24 cellular contexts compared by ENCODE assay signal in genomic region chr4:94435874-94436273, GRCh38. TPM values are rescaled to one million over a fixed set of nuclear protein-coding genes. Genes with fewer than 3 reads are reported as not detected.
DNase-seq lines count a peak whose midpoint lies in the region; ATAC-seq, FAIRE-seq and TF ChIP-seq lines count a peak whose summit lies in the region.
"Had no signal": no experiment of that assay in that cellular context is flagged by ENCODE, and none has a peak within 500 bp of the region (broad histone marks: within the 10 kb centered on the region; RNA-seq: fewer than 3 reads in every experiment).

No MANE protein-coding gene starts in this region.

- peaks cover 6% of the 10 kb centered on the region for H3K4me1 ChIP-seq in HepG2 (ENCODE audit: insufficient read depth, low read length)
- no peaks in the 10 kb centered on the region for H3K4me1 ChIP-seq in right lobe of liver
- H3K4me1 ChIP-seq in H1 (replicated peaks in 1 of 4; ENCODE audit: control insufficient read depth in 3 of 4, insufficient read depth in 4 of 4, low read length in 3 of 4), result no peaks in the 10 kb centered on the region
- H3K4me1 ChIP-seq in mesendoderm (ENCODE audit: control insufficient read depth, low read depth, low read length), result no peaks in the 10 kb centered on the region
- no peaks in the 10 kb centered on the region for H3K4me1 ChIP-seq in kidney (ENCODE audit: control insufficient read depth in 1 of 2, insufficient read depth in 1 of 2, low read depth in 1 of 2, low read length in 2 of 2)

- no peak overlapping the region for H3K27ac ChIP-seq in HepG2 (ENCODE audit: extremely low read length, insufficient read depth, low read length)
- no peak overlapping the region for H3K27ac ChIP-seq in right lobe of liver
- peak overlapping the region; percentile 27; the same call in 1 of the 2 replicates for H3K27ac ChIP-seq in VCaP
- H3K27ac ChIP-seq in H1 (ENCODE audit: low read depth, low read length), result no peak overlapping the region
- no peak overlapping the region for H3K27ac ChIP-seq in mesendoderm (ENCODE audit: low read depth, low read length)
- H3K27ac ChIP-seq in kidney (ENCODE audit: low read depth in 2 of 2, low read length in 2 of 2), result no peak overlapping the region
- H3K27ac ChIP-seq: 22Rv1; BLaER1 treated with 17β-estradiol and CSF1 and Interleukin-3, amounts not matched to agents 10 nM and 100 nM; GM23248 had no signal

- H3K4me3 ChIP-seq in HepG2 (replicated peaks in 1 of 3; ENCODE audit: insufficient read depth in 1 of 3, low read depth in 2 of 3, low read length in 3 of 3) (no peak overlapping the region), right lobe of liver (no peak overlapping the region), H1 (ENCODE audit: extremely low read depth in 1 of 4, insufficient read depth in 2 of 4, low read depth in 3 of 4, low read length in 4 of 4) (no peak overlapping the region), mesendoderm (ENCODE audit: low read length) (no peak overlapping the region), kidney (ENCODE audit: low read length in 2 of 2) (no peak overlapping the region)
- H3K4me3 ChIP-seq: BLaER1 treated with 17β-estradiol and CSF1 and Interleukin-3, amounts not matched to agents 10 nM and 100 nM; GM12878; GM23248 had no signal

- H2BK15ac ChIP-seq in H1 (ENCODE audit: low read length), result no peak overlapping the region
- H2BK15ac ChIP-seq in mesendoderm (replicated peaks; ENCODE audit: low read depth), result no peak overlapping the region

- H2AK5ac ChIP-seq in H1 (ENCODE audit: low read depth, low read length) (no peak overlapping the region), mesendoderm (ENCODE audit: low read length) (no peak overlapping the region)

- no peak for TF ChIP-seq POLR2A in HepG2 (IDR thresholded peaks at IDR 0.05; ENCODE audit: insufficient read depth in 1 of 2, low read depth in 2 of 2, low read length in 2 of 2)
- TF ChIP-seq POLR2A in right lobe of liver (IDR thresholded peaks at IDR 0.05), result no peak
- no peak for TF ChIP-seq POLR2A in H1 (IDR thresholded peaks at IDR 0.05; ENCODE audit: control extremely low read depth in 1 of 2, low read depth in 2 of 2, low read length in 2 of 2)

- ATAC-seq in HepG2, result no peak
- ATAC-seq in right lobe of liver, result no peak
- ATAC-seq in HG03280 (IDR thresholded peaks at IDR 0.05; ENCODE audit: unreplicated experiment), result no peak
- ATAC-seq: GM12878, HCT116 had no signal

- H3K14ac ChIP-seq in H1 (ENCODE audit: insufficient read length), result no peak overlapping the region

- H2BK5ac ChIP-seq in H1 (ENCODE audit: low read depth, low read length) (no peak overlapping the region), mesendoderm (ENCODE audit: low read length) (no peak overlapping the region)

- DNase-seq in HepG2 (ENCODE audit: low spot score) (no peak), right lobe of liver (no peak), H1 (ENCODE audit: low read depth in 1 of 2, low spot score in 2 of 2) (no peak), mesendoderm (peak; percentile 58), activated gamma-delta T cell treated with Interleukin-2 at 50 U/mL for 16 hours (no peak), kidney (no peak)
- DNase-seq: CD4-positive, alpha-beta T cell; CD8-positive, alpha-beta memory T cell; DMS 273 treated with DMSO at 0.1 percent for 48 hours; DMS79; EL; GDM1; GM23248; H9; HFFc6 had no signal

- H2BK20ac ChIP-seq in H1 (ENCODE audit: low read length), result no peak overlapping the region

- H3K23ac ChIP-seq in H1 (ENCODE audit: insufficient read length) (no peak overlapping the region), mesendoderm (ENCODE audit: low read length) (no peak overlapping the region)

- H2BK12ac ChIP-seq in H1 (ENCODE audit: low read depth, low read length), result no peak overlapping the region

- peak overlapping the region; percentile 28 for H2AFZ ChIP-seq in HepG2 (ENCODE audit: low read length)
- no peak overlapping the region for H2AFZ ChIP-seq in H1 (ENCODE audit: low read length)
- H2AFZ ChIP-seq: GM23248 had no signal

- H4K20me1 ChIP-seq in HepG2 (ENCODE audit: insufficient read depth, low read length) (no peaks in the 10 kb centered on the region), H1 (replicated peaks in 1 of 2; ENCODE audit: control insufficient read depth in 1 of 2, insufficient read depth in 2 of 2, low read length in 2 of 2) (no peaks in the 10 kb centered on the region)
- H4K20me1 ChIP-seq: BLaER1 treated with 17β-estradiol and CSF1 and Interleukin-3, amounts not matched to agents 10 nM and 100 nM had no signal

- BruUV-seq in HepG2 (replicated peaks; lab: Mats Ljungman, UMichigan), result no TSS peak

- no peak overlapping the region for H4K5ac ChIP-seq in H1 (ENCODE audit: insufficient read length, low read depth, low read length)
- no peak overlapping the region for H4K5ac ChIP-seq in mesendoderm (ENCODE audit: low read length)

- no peak overlapping the region for H3K18ac ChIP-seq in H1 (ENCODE audit: extremely low read depth, low read length)
- no peak overlapping the region for H3K18ac ChIP-seq in mesendoderm (ENCODE audit: low read length)

- H3K9me3 ChIP-seq in HepG2 (ENCODE audit: low read length) (peaks cover 4% of the 10 kb centered on the region; the same call in 1 of the 2 replicates), right lobe of liver (no peaks in the 10 kb centered on the region), H1 (ENCODE audit: insufficient read depth in 2 of 2, low read depth in 1 of 2, low read length in 1 of 2) (no peaks in the 10 kb centered on the region), kidney (ENCODE audit: control insufficient read depth in 1 of 2, low read length in 2 of 2) (no peaks in the 10 kb centered on the region)
- H3K9me3 ChIP-seq: BLaER1 treated with 17β-estradiol and CSF1 and Interleukin-3, amounts not matched to agents 10 nM and 100 nM had no signal

- no peaks in the 10 kb centered on the region for H3K23me2 ChIP-seq in H1 (ENCODE audit: low read depth, low read length)

- TF ChIP-seq RAD21 in HepG2 (CRISPR knock-in tag; IDR thresholded peaks at IDR 0.05), result no peak
- TF ChIP-seq RAD21 in H1 (IDR thresholded peaks at IDR 0.05 in 1 of 2, conservative IDR thresholded peaks at IDR 0.05 in 1 of 2; ENCODE audit: low read depth in 2 of 2, low read length in 2 of 2), result no peak

- no peak for TF ChIP-seq EP300 in HepG2 (IDR thresholded peaks at IDR 0.05; ENCODE audit: low read depth in 2 of 2, low read length in 2 of 2)
- TF ChIP-seq EP300 in HepG2 (CRISPR knock-in tag; IDR thresholded peaks at IDR 0.05; ENCODE audit: borderline replicate concordance), result no peak
- TF ChIP-seq EP300 in H1 (IDR thresholded peaks at IDR 0.05; ENCODE audit: borderline replicate concordance in 1 of 2, low read depth in 2 of 2, low read length in 2 of 2), result no peak

- H4K8ac ChIP-seq in H1 (ENCODE audit: extremely low read depth, insufficient read depth, low read length) (no peak overlapping the region), mesendoderm (ENCODE audit: low read depth, low read length) (no peak overlapping the region)

- H3K36me3 ChIP-seq in HepG2 (replicated peaks in 1 of 2; ENCODE audit: control insufficient read depth in 1 of 2, insufficient read depth in 2 of 2, low read length in 2 of 2) (no peaks in the 10 kb centered on the region), right lobe of liver (no peaks in the 10 kb centered on the region), H1 (ENCODE audit: control insufficient read depth in 2 of 4, insufficient read depth in 4 of 4, low read length in 3 of 4) (no peaks in the 10 kb centered on the region), mesendoderm (ENCODE audit: control insufficient read depth, insufficient read depth, low read length) (no peaks in the 10 kb centered on the region), kidney (ENCODE audit: control insufficient read depth in 1 of 2, insufficient read depth in 2 of 2, low read length in 2 of 2) (no peaks in the 10 kb centered on the region)
- H3K36me3 ChIP-seq: BLaER1 treated with 17β-estradiol and CSF1 and Interleukin-3, amounts not matched to agents 10 nM and 100 nM had no signal

- H3K4me2 ChIP-seq in HepG2 (ENCODE audit: low read depth, low read length) (no peak overlapping the region), H1 (ENCODE audit: insufficient read depth in 1 of 2, low read depth in 2 of 2, low read length in 2 of 2) (no peak overlapping the region), mesendoderm (ENCODE audit: low read length) (no peak overlapping the region)
- H3K4me2 ChIP-seq: BLaER1 treated with 17β-estradiol and CSF1 and Interleukin-3, amounts not matched to agents 10 nM and 100 nM had no signal

- POLR2A ChIA-PET in HepG2 (lab: Yijun Ruan, JAX), result no interaction called here
- POLR2A ChIA-PET in H1 (lab: Charles Lee; ENCODE audit: partially characterized antibody), result no interaction called here

- H3K79me2 ChIP-seq in HepG2 (ENCODE audit: insufficient read depth, low read length), result no peaks in the 10 kb centered on the region
- H3K79me2 ChIP-seq in H1 (ENCODE audit: control insufficient read depth in 1 of 2, insufficient read depth in 2 of 2, low read length in 2 of 2), result no peaks in the 10 kb centered on the region
- H3K79me2 ChIP-seq in mesendoderm (ENCODE audit: control insufficient read depth, insufficient read depth, low read length), result no peaks in the 10 kb centered on the region

- TF ChIP-seq CTCF in HepG2 (CRISPR knock-in tag; IDR thresholded peaks at IDR 0.05), result no peak
- TF ChIP-seq CTCF in right lobe of liver (IDR thresholded peaks at IDR 0.05), result no peak
- TF ChIP-seq CTCF in VCaP (conservative IDR thresholded peaks at IDR 0.05), result no peak
- TF ChIP-seq CTCF in H1 (IDR thresholded peaks at IDR 0.05; ENCODE audit: control extremely low read depth in 1 of 3, insufficient read depth in 1 of 3, low read depth in 1 of 3, low read length in 3 of 3), result no peak
- no peak for TF ChIP-seq CTCF in kidney (IDR thresholded peaks at IDR 0.05; ENCODE audit: borderline replicate concordance, extremely low read depth, insufficient read depth)

- H3K56ac ChIP-seq in H1 (replicated peaks; ENCODE audit: insufficient read length, low read depth, low read length), result no peak overlapping the region
- H3K56ac ChIP-seq in mesendoderm (ENCODE audit: low read length), result no peak overlapping the region

- H3K79me1 ChIP-seq in H1 (ENCODE audit: low read depth, low read length) (no peaks in the 10 kb centered on the region), mesendoderm (ENCODE audit: low read length) (no peaks in the 10 kb centered on the region)

- intact Hi-C loops in HepG2 (cut with micrococcal nuclease; ENCODE audit: unreplicated experiment) (no loop called here), right lobe of liver (cut with DNase I) (no loop called here), kidney (cut with DNase I) (no loop called here)

- CTCF ChIA-PET in HepG2 (lab: Yijun Ruan, JAX; ENCODE audit: low intra/inter-chr PET ratio, low total read pairs) (no interaction called here), H1 (lab: Charles Lee; ENCODE audit: partially characterized antibody) (interaction anchor here (1.4 kb wide), 1 partner anchor 29 kb away, joined by 6 read pairs; no protein-coding TSS in a partner anchor)

- H4K91ac ChIP-seq in H1 (replicated peaks; ENCODE audit: insufficient read length, low read length), result no peak overlapping the region

- H2BK120ac ChIP-seq in H1 (replicated peaks; ENCODE audit: low read depth, low read length), result no peak overlapping the region
- H2BK120ac ChIP-seq in mesendoderm (ENCODE audit: low read depth, low read length), result no peak overlapping the region

- FAIRE-seq in HepG2 (lab: Jason Lieb, UNC) (no peak), H1 (lab: Jason Lieb, UNC) (peak; percentile 19), kidney (lab: Jason Lieb, UNC) (no peak)
- FAIRE-seq: A204.1, D721Med, GM12878, GM19239 had no signal

- in situ Hi-C loops in HepG2 (cut with HindIII; ENCODE audit: extremely low pct_ligation_motif_present, low pct_unique_long_range_greater_than_20kb), result no loop called here

- H3K27me3 ChIP-seq in HepG2 (ENCODE audit: control insufficient read depth in 1 of 2, insufficient read depth in 2 of 2, low read length in 2 of 2), result no peaks in the 10 kb centered on the region
- H3K27me3 ChIP-seq in right lobe of liver, result no peaks in the 10 kb centered on the region
- H3K27me3 ChIP-seq in H1 (replicated peaks in 1 of 4; ENCODE audit: control insufficient read depth in 3 of 4, extremely low read depth in 1 of 4, insufficient read depth in 3 of 4, low read length in 3 of 4), result no peaks in the 10 kb centered on the region
- no peaks in the 10 kb centered on the region for H3K27me3 ChIP-seq in mesendoderm (ENCODE audit: insufficient read depth, low read length, poor library complexity)
- H3K27me3 ChIP-seq: BLaER1 treated with 17β-estradiol and CSF1 and Interleukin-3, amounts not matched to agents 10 nM and 100 nM had no signal

- H3K9ac ChIP-seq in HepG2 (ENCODE audit: insufficient read depth, low read depth, low read length), result no peak overlapping the region
- H3K9ac ChIP-seq in H1 (replicated peaks in 1 of 4; ENCODE audit: extremely low read depth in 1 of 4, low read depth in 3 of 4, low read length in 3 of 4), result no peak overlapping the region
- H3K9ac ChIP-seq in mesendoderm (ENCODE audit: low read length), result no peak overlapping the region
- no peak overlapping the region for H3K9ac ChIP-seq in kidney (ENCODE audit: low read length in 2 of 2)
- H3K9ac ChIP-seq: BLaER1 treated with 17β-estradiol and CSF1 and Interleukin-3, amounts not matched to agents 10 nM and 100 nM; GM23248 had no signal

- H3K4ac ChIP-seq in H1 (replicated peaks; ENCODE audit: insufficient read length, low read depth, low read length) (no peak overlapping the region), mesendoderm (ENCODE audit: low read depth, low read length) (no peak overlapping the region)

- 41% methylated on average over 2 of the region's 2 CpGs for WGBS in HepG2 (ENCODE audit: low lambda C conversion rate)
- WGBS in right lobe of liver (ENCODE audit: insufficient coverage, low coverage, low lambda C conversion rate, missing lambda C conversion rate), result 44% methylated on average over 2 of the region's 2 CpGs
- 63% methylated on average over 2 of the region's 2 CpGs; no CpG with 5 or more reads in 1 of the 2 experiments for WGBS in H1 (ENCODE audit: extremely low coverage in 1 of 2, insufficient coverage in 1 of 2, insufficient read length in 1 of 2, insufficient replicate concordance in 2 of 2, low coverage in 1 of 2, low lambda C conversion rate in 2 of 2, missing lambda C conversion rate in 1 of 2), 2 experiments
- WGBS in mesendoderm (ENCODE audit: extremely low coverage, insufficient coverage, low lambda C conversion rate), result no CpG with 5 or more reads among the region's 2 CpGs

RNA-seq across cellular contexts. Expression of gene PDLIM5, which starts 15.9 kb away (rescaled TPM):
- total RNA-seq in HepG2 (2016; rRNA removed; fragmentation: Illumina TruSeq; extraction: Trizol), result 52.8 and 70.2 TPM in 2 replicates
- total RNA-seq in HepG2 (2016; cell fraction: cytosol; rRNA removed; fragmentation: Illumina TruSeq; extraction: Trizol; ENCODE audit: low read depth), result 11.2 and 14.5 TPM in 2 replicates
- 52.2 and 54.1 TPM in 2 replicates for total RNA-seq in HepG2 (2016; cell fraction: insoluble cytoplasmic fraction; rRNA removed; fragmentation: Illumina TruSeq; extraction: Trizol)
- total RNA-seq in HepG2 (2016; cell fraction: membrane; rRNA removed; fragmentation: Illumina TruSeq; extraction: Trizol), result 17.9 and 18.7 TPM in 2 replicates
- total RNA-seq in HepG2 (2016; cell fraction: nucleus; rRNA removed; fragmentation: Illumina TruSeq; extraction: Trizol), result 88.4 and 102 TPM in 2 replicates
- 107 and 119 TPM in 2 replicates for polyA plus RNA-seq in HepG2 (2011; rRNA removed)
- 76.4 TPM in 2 replicates for polyA plus RNA-seq in HepG2 (2011; cell fraction: cytosol; rRNA removed)
- 70.2 and 73.2 TPM in 2 replicates for polyA plus RNA-seq in HepG2 (2011; cell fraction: nucleus; rRNA removed)
- polyA plus RNA-seq in HepG2 (2012), result 49.7 and 51.7 TPM in 2 replicates
- polyA plus RNA-seq in HepG2 (2016; cell fraction: cytosol; fragmentation: Illumina TruSeq; extraction: Trizol; ENCODE audit: low read depth), result 3.8 and 5.4 TPM in 2 replicates
- 43.1 and 47.2 TPM in 2 replicates for polyA plus RNA-seq in HepG2 (2016; cell fraction: insoluble cytoplasmic fraction; fragmentation: Illumina TruSeq; extraction: Trizol; ENCODE audit: low read depth)
- polyA plus RNA-seq in HepG2 (2016; cell fraction: membrane; fragmentation: Illumina TruSeq; extraction: Trizol; ENCODE audit: low read depth), result 10.0 and 10.3 TPM in 2 replicates
- polyA plus RNA-seq in HepG2 (2016; cell fraction: nucleus; fragmentation: Illumina TruSeq; extraction: Trizol; ENCODE audit: insufficient read depth, low read depth), result 37.0 and 39.1 TPM in 2 replicates
- 133 and 288 TPM in 2 replicates for polyA minus RNA-seq in HepG2 (2011; rRNA and poly(A)+ RNA removed; ENCODE audit: low replicate concordance)
- polyA minus RNA-seq in HepG2 (2011; cell fraction: cytosol; rRNA and poly(A)+ RNA removed), result 49.8 and 79.5 TPM in 2 replicates
- 358 and 434 TPM in 2 replicates for polyA minus RNA-seq in HepG2 (2011; cell fraction: nucleus; rRNA and poly(A)+ RNA removed)
- 100 to 1,000 TPM in 3 of 6 experiments, 10 to 100 TPM in 3; 71.9 to 135 (median 101) TPM for total RNA-seq in right lobe of liver
- total RNA-seq in H1 (2021; fragmentation: NEBNext Ultra II Directional; extraction: Animal tissue kit (Norgen Biotek cat#: 25700)), result 58.9 and 62.1 TPM in 2 replicates
- polyA plus RNA-seq in H1 (2011; rRNA removed), result 28.6 and 37.3 TPM in 2 replicates
- polyA plus RNA-seq in H1 (2011; cell fraction: cytosol; rRNA removed), result 35.2 TPM
- 40.5 TPM for polyA plus RNA-seq in H1 (2011; cell fraction: nucleus; rRNA removed)
- polyA plus RNA-seq in H1 (2012, experiment 1 of 2), result 29.1 to 37.0 TPM (median 31.3 TPM) in 4 replicates
- 6.7 TPM for polyA plus RNA-seq in H1 (2012, experiment 2 of 2)
- 27.9 TPM for polyA plus RNA-seq in H1 (2013, experiment 1 of 2)
- polyA plus RNA-seq in H1 (2013, experiment 2 of 2), result 27.3 TPM
- polyA minus RNA-seq in H1 (2011; rRNA and poly(A)+ RNA removed), result 178 and 216 TPM in 2 replicates
- 35.4 TPM for polyA minus RNA-seq in H1 (2011; cell fraction: cytosol; rRNA and poly(A)+ RNA removed)
- 155 TPM for polyA minus RNA-seq in H1 (2011; cell fraction: nucleus; rRNA and poly(A)+ RNA removed)
- 73.1 TPM for polyA plus RNA-seq in mesendoderm (2013, experiment 1 of 2)
- polyA plus RNA-seq in mesendoderm (2013, experiment 2 of 2), result 75.8 TPM
- 167 TPM for total RNA-seq in kidney
- 24.3 TPM for polyA plus RNA-seq in kidney (ENCODE audit: insufficient read depth, low read depth, low replicate concordance)
